ENCODE assay signal across 8 cellular contexts in genomic region chr12:124774462-124775167, GRCh38.
DNase-seq lines count a peak whose midpoint lies in the region; ATAC-seq and TF ChIP-seq lines count a peak whose summit lies in the region.

No MANE protein-coding gene starts in this region.

- WGBS in neuronal stem cell (ENCODE audit: extremely low coverage in 2 of 2, insufficient read length in 2 of 2, insufficient replicate concordance in 1 of 2), 2 donors: no CpG with 5 or more reads among the region's 15 CpGs

- H3K9ac ChIP-seq in neuronal stem cell (ENCODE audit: low read depth, low read length, poor library complexity): no peak overlapping the region

- H3K14ac ChIP-seq in neuronal stem cell (ENCODE audit: low read length): no peak overlapping the region

- peaks cover 0 to 2% of the 10 kb centered on the region in 2 donors for H3K4me1 ChIP-seq in neuronal stem cell (ENCODE audit: control insufficient read depth in 2 of 2, insufficient read depth in 1 of 2, low read depth in 1 of 2, low read length in 2 of 2)

- no peak overlapping the region for H4K8ac ChIP-seq in neuronal stem cell (ENCODE audit: low read depth, low read length)

- H3K4me3 ChIP-seq in fibroblast of pulmonary artery (replicated peaks; ENCODE audit: low read depth, low read length) (peak overlapping the region; percentile 31), skin epidermis (peak overlapping the region in 4 of 7 experiments; percentile 2 to 15 (median 6)), neuronal stem cell (ENCODE audit: low read length in 2 of 2) (no peak overlapping the region)

- no peak overlapping the region for H2BK15ac ChIP-seq in neuronal stem cell (ENCODE audit: low read length)

- no peaks in the 10 kb centered on the region for H3K36me3 ChIP-seq in neuronal stem cell (replicated peaks in 1 of 2; ENCODE audit: control insufficient read depth in 2 of 2, insufficient read depth in 2 of 2, low read length in 2 of 2)

- no peak overlapping the region for H3K4ac ChIP-seq in neuronal stem cell (ENCODE audit: low read length)

- in situ Hi-C loops in KBM-7 (cut with MboI; ENCODE audit: low pct_unique_long_range_greater_than_20kb, low sequenced_read_pairs): no loop called here

- no peak overlapping the region for H2BK5ac ChIP-seq in neuronal stem cell (ENCODE audit: low read length)

- H2AK5ac ChIP-seq in neuronal stem cell (ENCODE audit: low read depth, low read length): no peak overlapping the region

- no peak overlapping the region for H3K23ac ChIP-seq in neuronal stem cell (ENCODE audit: low read depth, low read length, poor library complexity)

- H3K4me2 ChIP-seq in neuronal stem cell (ENCODE audit: insufficient read depth, low read length, poor library complexity, severe bottlenecking): no peak overlapping the region

- no peak overlapping the region for H2BK120ac ChIP-seq in neuronal stem cell (ENCODE audit: low read depth, low read length)

- DNase-seq in EL (peak; percentile 65), KBM-7 (peak; percentile 69), fibroblast of pulmonary artery (ENCODE audit: low read depth) (peak; percentile 96), neuronal stem cell (ENCODE audit: low spot score) (no peak), NCI-H2196 (lab: John Stamatoyannopoulos, UW; ENCODE audit: unreplicated experiment) (no peak)
- DNase-seq in activated CD8-positive, alpha-beta memory T cell treated with anti-CD3 and anti-CD28 coated beads, Interleukin-2, amount 50 U/mL, for 48 hours: peak; percentile 81

- H3K18ac ChIP-seq in neuronal stem cell (ENCODE audit: low read length): no peak overlapping the region

- TF ChIP-seq CTCF in fibroblast of pulmonary artery (IDR thresholded peaks at IDR 0.05; ENCODE audit: low read length, missing control alignments): peak; percentile 5

- H4K91ac ChIP-seq in neuronal stem cell (ENCODE audit: low read depth, low read length, poor library complexity): no peak overlapping the region

- H3K27ac ChIP-seq in skin epidermis (peak overlapping the region in 18 of 21 experiments; percentile 6 to 75 (median 58)), neuronal stem cell (replicated peaks; ENCODE audit: low read length) (no peak overlapping the region)

- no peak overlapping the region for H2BK12ac ChIP-seq in neuronal stem cell (ENCODE audit: low read length)

- no peak overlapping the region for H2AFZ ChIP-seq in neuronal stem cell (ENCODE audit: low read length)

- no peaks in the 10 kb centered on the region for H3K27me3 ChIP-seq in neuronal stem cell (ENCODE audit: control insufficient read depth in 3 of 3, insufficient read depth in 3 of 3, low read depth in 1 of 3, low read length in 3 of 3)

- no peaks in the 10 kb centered on the region for H3K79me1 ChIP-seq in neuronal stem cell (ENCODE audit: low read depth, low read length)

- H3K9me3 ChIP-seq in neuronal stem cell (replicated peaks in 1 of 2; ENCODE audit: control insufficient read depth in 2 of 2, insufficient read depth in 1 of 2, low read depth in 1 of 2, low read length in 2 of 2): peaks cover 0 to 9% of the 10 kb centered on the region in 2 donors

- ATAC-seq in GM21515 (IDR thresholded peaks at IDR 0.05; ENCODE audit: unreplicated experiment): peak; percentile 78

Comparison
In these comparisons a context has a peak if more than half of its experiments do, and no peak if none do; other contexts are left out.
1. DNase-seq: peak in EL (single experiment), KBM-7 (single experiment), activated CD8-positive, alpha-beta memory T cell treated with anti-CD3 and anti-CD28 coated beads, Interleukin-2, amount 50 U/mL, for 48 hours (single experiment) and fibroblast of pulmonary artery (single experiment); none in neuronal stem cell (single experiment) and NCI-H2196 (single experiment).
2. H3K4me3 ChIP-seq: peak in fibroblast of pulmonary artery (single experiment) and skin epidermis (4 of 7); none in neuronal stem cell (0 of 2).